21 cellular contexts compared by ENCODE assay signal in the genomic region with DNA sequence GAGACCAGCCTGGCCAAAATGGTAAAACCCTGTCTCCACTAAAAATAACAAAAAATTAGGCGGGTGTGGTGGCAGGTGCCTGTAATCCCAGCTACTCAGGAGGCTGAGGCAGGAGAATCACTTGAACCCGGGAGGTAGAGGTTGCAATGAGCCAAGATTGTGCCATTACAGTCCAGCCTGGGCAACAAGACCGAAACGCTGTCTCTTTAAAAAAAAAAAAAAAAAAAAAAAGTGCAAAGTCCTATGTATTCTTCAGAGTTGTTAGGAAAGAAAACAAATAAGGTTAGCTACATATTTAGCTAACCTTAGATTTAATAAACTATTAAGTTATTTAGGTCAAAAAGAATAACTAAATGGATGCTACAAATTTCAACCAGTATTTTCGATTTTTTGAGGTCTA. TPM values are rescaled to one million over a fixed set of nuclear protein-coding genes. Genes with fewer than 3 reads are reported as not detected.
"Had no signal": no experiment of that assay in that cellular context is flagged by ENCODE, and none has a peak within 500 bp of the region (broad histone marks: within the 10 kb centered on the region; RNA-seq: fewer than 3 reads in every experiment).

No MANE protein-coding gene starts in this region.

- H3K4me1 ChIP-seq: foreskin keratinocyte, heart left ventricle, left ventricle myocardium inferior, lower lobe of right lung had no signal

- H3K27ac ChIP-seq: coronary artery, dorsolateral prefrontal cortex, esophagus muscularis mucosa, foreskin keratinocyte, gastroesophageal sphincter, heart left ventricle, hepatocyte, left ventricle myocardium inferior, lower lobe of right lung had no signal

- FAIRE-seq: endothelial cell of umbilical vein, kidney had no signal

- ATAC-seq: foreskin keratinocyte, gastroesophageal sphincter, heart left ventricle, lower lobe of right lung, mucosa of descending colon had no signal

- DNase-seq: cerebellar nuclear complex; dermis blood vessel endothelial cell; dorsolateral prefrontal cortex; effector CD4-positive, alpha-beta T cell; effector memory CD4-positive, alpha-beta T cell; foreskin keratinocyte; heart left ventricle; immature natural killer cell; islet precursor cell; kidney; left ventricle myocardium inferior; lower lobe of right lung; mesenchymal stem cell; mucosa of descending colon; naive B cell had no signal

- H3K9me3 ChIP-seq: esophagus muscularis mucosa, gastroesophageal sphincter, heart left ventricle, left ventricle myocardium inferior, lower lobe of right lung, mucosa of descending colon had no signal

- H3K27me3 ChIP-seq: dorsolateral prefrontal cortex, esophagus muscularis mucosa, foreskin keratinocyte, gastroesophageal sphincter, heart left ventricle, hepatocyte had no signal

- H3K4me3 ChIP-seq: coronary artery, dorsolateral prefrontal cortex, esophagus muscularis mucosa, gastroesophageal sphincter, heart left ventricle, hepatocyte, left ventricle myocardium inferior, lower lobe of right lung, mucosa of descending colon had no signal

RNA-seq across cellular contexts. Expression of a gene that starts 13.5 kb away (rescaled TPM):
- total RNA-seq: lung microvascular endothelial cell had no signal
- polyA plus RNA-seq: immature natural killer cell had no signal
